ENCODE assay signal across 8 cellular contexts in the genomic region with DNA sequence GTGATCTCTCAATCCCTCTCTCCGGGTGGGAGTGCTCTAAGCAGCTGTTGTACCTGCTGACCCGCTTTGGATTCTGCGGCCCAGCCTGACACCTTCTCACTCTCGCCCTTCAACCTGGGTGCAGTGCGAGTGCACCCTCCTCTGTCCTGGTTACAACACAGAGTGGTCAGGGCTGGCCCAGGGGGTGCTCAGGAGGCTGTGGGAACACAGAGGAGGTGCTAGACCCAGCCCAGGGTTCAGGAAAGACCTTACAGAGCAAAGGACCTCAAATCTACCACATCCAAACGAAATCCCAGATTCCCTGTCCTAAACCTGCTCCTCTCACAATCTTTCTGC. TPM values are rescaled to one million over a fixed set of nuclear protein-coding genes. Genes with fewer than 3 reads are reported as not detected.
DNase-seq lines count a peak whose midpoint lies in the region; ATAC-seq, FAIRE-seq and TF ChIP-seq lines count a peak whose summit lies in the region.

No MANE protein-coding gene starts in this region.

- H3K36me3 ChIP-seq in bronchial epithelial cell (ENCODE audit: control insufficient read depth, insufficient read depth, low read length) (no peaks in the 10 kb centered on the region), mesodermal cell (ENCODE audit: control insufficient read depth, insufficient read depth, low read length) (peaks cover 2% of the 10 kb centered on the region)

- H3K4me3 ChIP-seq in AG09309 (ENCODE audit: control insufficient read depth, low read depth, low read length) (peak overlapping the region; percentile 64), bronchial epithelial cell (ENCODE audit: low read depth, low read length) (peak overlapping the region; percentile 40), mesodermal cell (ENCODE audit: extremely low read depth, insufficient read depth, low read length, poor library complexity, severe bottlenecking) (peak overlapping the region; percentile 60)

- no peak for FAIRE-seq in bronchial epithelial cell (lab: Jason Lieb, UNC)

- ATAC-seq in HG03354 (IDR thresholded peaks at IDR 0.05; ENCODE audit: poor library complexity, severe bottlenecking, unreplicated experiment) (peak; percentile 7), HG02571 (IDR thresholded peaks at IDR 0.05; ENCODE audit: unreplicated experiment) (no peak)

- no peaks in the 10 kb centered on the region for H3K27me3 ChIP-seq in bronchial epithelial cell (ENCODE audit: control insufficient read depth, insufficient read depth, low read length)

- DNase-seq in AG09309 (ENCODE audit: low read depth) (no peak), bronchial epithelial cell (ENCODE audit: low read depth) (no peak), NCI-H1105 (lab: John Stamatoyannopoulos, UW) (no peak), NOMO-1 (lab: John Stamatoyannopoulos, UW; ENCODE audit: unreplicated experiment in 2 of 2) (no peak)
- no peak for DNase-seq in stimulated activated CD4-positive, alpha-beta T cell treated with anti-CD3 and anti-CD28 coated beads, Interleukin-2, amount 100 ng/mL, for 48 hours

- WGBS in mesodermal cell (ENCODE audit: insufficient coverage in 2 of 2), 2 experiments = 37 to 57% methylated on average over 6 of the region's 6 CpGs

- peaks cover 3% of the 10 kb centered on the region for H3K4me1 ChIP-seq in mesodermal cell (ENCODE audit: control insufficient read depth, insufficient read depth, low read length, poor library complexity, severe bottlenecking)

- no peak overlapping the region for H3K27ac ChIP-seq in mesodermal cell (ENCODE audit: low read depth, low read length, severe bottlenecking)

- TF ChIP-seq CTCF in AG09309 (IDR thresholded peaks at IDR 0.05; ENCODE audit: control insufficient read depth, insufficient read depth, low read depth, low read length, missing control alignments) (no peak), bronchial epithelial cell (IDR thresholded peaks at IDR 0.05; ENCODE audit: insufficient read depth, low read length, severe bottlenecking) (no peak)

- H3K9me3 ChIP-seq in mesodermal cell (ENCODE audit: control insufficient read depth, low read length) = no peaks in the 10 kb centered on the region

RNA-seq across cellular contexts. Expression of gene ZNF175, which starts 23.7 kb away (rescaled TPM):
- total RNA-seq in bronchial epithelial cell = 1.6 and 2.2 TPM in 2 replicates
- 11.2 TPM for polyA plus RNA-seq in mesodermal cell (2013, experiment 1 of 2)
- 9.0 TPM for polyA plus RNA-seq in mesodermal cell (2013, experiment 2 of 2)

RNA-seq across cellular contexts. Expression of gene SIGLEC5, which starts 35.5 kb away (rescaled TPM):
- not detected in 2 replicates for total RNA-seq in bronchial epithelial cell
- polyA plus RNA-seq in mesodermal cell (2013, experiment 1 of 2) = not detected
- not detected for polyA plus RNA-seq in mesodermal cell (2013, experiment 2 of 2)

RNA-seq across cellular contexts. Expression of gene SIGLEC14, which starts 51.9 kb away (rescaled TPM):
- not detected in 2 replicates for total RNA-seq in bronchial epithelial cell
- polyA plus RNA-seq in mesodermal cell (2013, experiment 1 of 2) = not detected
- polyA plus RNA-seq in mesodermal cell (2013, experiment 2 of 2) = not detected
